12 cellular contexts compared by ENCODE assay signal in genomic region chr6:167750956-167751358, GRCh38.
DNase-seq lines count a peak whose midpoint lies in the region; ATAC-seq and TF ChIP-seq lines count a peak whose summit lies in the region.
"Had no signal": no experiment of that assay in that cellular context is flagged by ENCODE, and none has a peak within 500 bp of the region (broad histone marks: within the 10 kb centered on the region; RNA-seq: fewer than 3 reads in every experiment).

No MANE protein-coding gene starts in this region.

- peak overlapping the region; percentile 43 to 51 for H3K4ac ChIP-seq in mesenchymal stem cell (ENCODE audit: low read depth in 1 of 2, low read length in 2 of 2)

- H3K4me2 ChIP-seq in mesenchymal stem cell (ENCODE audit: low read length, poor library complexity, severe bottlenecking): no peak overlapping the region

- no peak for ATAC-seq in stimulated activated memory B cell treated with anti-CD40 and anti-IgM and Interleukin-4, amounts not matched to agents 10 μg/mL and 1 μg/mL and 100 μg/mL, for 72 hours
- ATAC-seq in HG03432 (IDR thresholded peaks at IDR 0.05; ENCODE audit: unreplicated experiment): no peak
- ATAC-seq: SK-N-SH treated with all-trans-retinoic acid at 6 μM for 48 hours had no signal

- no peak overlapping the region for H3K9ac ChIP-seq in mesenchymal stem cell (ENCODE audit: low read length)

- peaks cover 12 to 22% of the 10 kb centered on the region in 2 experiments for H3K27me3 ChIP-seq in mesenchymal stem cell (ENCODE audit: control insufficient read depth in 1 of 2, insufficient read depth in 1 of 2, low read length in 2 of 2)

- no peak overlapping the region for H3K27ac Mint-ChIP-seq in stimulated activated memory B cell treated with anti-CD40 and anti-IgM and Interleukin-4, amounts not matched to agents 10 μg/mL and 1 μg/mL and 100 μg/mL, for 72 hours
- no peak overlapping the region for H3K27ac Mint-ChIP-seq in activated CD4-positive, alpha-beta T cell treated with anti-CD3 and anti-CD28 coated beads, Interleukin-2, amount 10 ng/mL, durations not matched to agents 24 days and 14 days

- intact Hi-C loops in head of caudate nucleus (cut with DNase I): no loop called here
- intact Hi-C loops in activated CD4-positive, alpha-beta T cell treated with anti-CD3 and anti-CD28 coated beads, Interleukin-2, amount 10 ng/mL, durations not matched to agents 24 days and 14 days (cut with micrococcal nuclease): no loop called here

- H4K91ac ChIP-seq in mesenchymal stem cell (ENCODE audit: low read length): peak overlapping the region; percentile 81

- H2AFZ ChIP-seq in mesenchymal stem cell (ENCODE audit: low read depth, low read length): peak overlapping the region; percentile 27

- peak overlapping the region; percentile 62 to 71 for H3K18ac ChIP-seq in mesenchymal stem cell (ENCODE audit: low read depth in 1 of 2, low read length in 2 of 2)

- peaks cover 8% of the 10 kb centered on the region for H3K4me1 ChIP-seq in mesenchymal stem cell (ENCODE audit: control insufficient read depth, insufficient read depth, low read depth, low read length)

- H3K14ac ChIP-seq in mesenchymal stem cell (ENCODE audit: low read length in 2 of 2): peak overlapping the region in 1 of 2 experiments; percentile 71

- H3K9me3 Mint-ChIP-seq in stimulated activated memory B cell treated with anti-CD40 and anti-IgM and Interleukin-4, amounts not matched to agents 10 μg/mL and 1 μg/mL and 100 μg/mL, for 72 hours: peaks cover 5% of the 10 kb centered on the region
- H3K9me3 Mint-ChIP-seq in activated CD4-positive, alpha-beta T cell treated with anti-CD3 and anti-CD28 coated beads, Interleukin-2, amount 10 ng/mL, durations not matched to agents 24 days and 14 days: no peaks in the 10 kb centered on the region

- H3K4me1 Mint-ChIP-seq in stimulated activated memory B cell treated with anti-CD40 and anti-IgM and Interleukin-4, amounts not matched to agents 10 μg/mL and 1 μg/mL and 100 μg/mL, for 72 hours: no peaks in the 10 kb centered on the region
- no peaks in the 10 kb centered on the region for H3K4me1 Mint-ChIP-seq in activated CD4-positive, alpha-beta T cell treated with anti-CD3 and anti-CD28 coated beads, Interleukin-2, amount 10 ng/mL, durations not matched to agents 24 days and 14 days

- no peaks in the 10 kb centered on the region for H3K36me3 ChIP-seq in mesenchymal stem cell (ENCODE audit: control insufficient read depth in 1 of 2, insufficient read depth in 2 of 2, low read depth in 1 of 2, low read length in 2 of 2)

- H3K4me3 ChIP-seq in mesenchymal stem cell (ENCODE audit: insufficient read depth in 1 of 2, low read depth in 1 of 2, low read length in 2 of 2): no peak overlapping the region

- no peak overlapping the region for H2BK15ac ChIP-seq in mesenchymal stem cell (ENCODE audit: low read depth, poor library complexity, severe bottlenecking)

- DNase-seq in NCI-H2029 (lab: John Stamatoyannopoulos, UW): peak; percentile 69
- peak in 26 of 42 donors; percentile 8 to 68 (median 38) for DNase-seq in head of caudate nucleus
- DNase-seq in mesenchymal stem cell: peak; percentile 28
- DNase-seq in NCI-H1092 treated with DMSO at 0.1 percent for 48 hours (lab: John Stamatoyannopoulos, UW): no peak
- DNase-seq in activated CD4-positive, alpha-beta T cell treated with anti-CD3 and anti-CD28 coated beads, Interleukin-2, amount 10 ng/mL, durations not matched to agents 24 days and 14 days: no peak
- DNase-seq: kidney glomerular epithelial cell, NCI-H1930 had no signal

- TF ChIP-seq CTCF in 22Rv1 (IDR thresholded peaks at IDR 0.05): no peak

- peak overlapping the region; percentile 36 for H4K8ac ChIP-seq in mesenchymal stem cell (ENCODE audit: low read length)

- H2BK5ac ChIP-seq in mesenchymal stem cell (ENCODE audit: low read depth, low read length, poor library complexity, severe bottlenecking): no peak overlapping the region

- no peak overlapping the region for H3K4me3 Mint-ChIP-seq in stimulated activated memory B cell treated with anti-CD40 and anti-IgM and Interleukin-4, amounts not matched to agents 10 μg/mL and 1 μg/mL and 100 μg/mL, for 72 hours
- no peak overlapping the region for H3K4me3 Mint-ChIP-seq in activated CD4-positive, alpha-beta T cell treated with anti-CD3 and anti-CD28 coated beads, Interleukin-2, amount 10 ng/mL, durations not matched to agents 24 days and 14 days

- H3K9me3 ChIP-seq in mesenchymal stem cell (ENCODE audit: control insufficient read depth, low read length): no peaks in the 10 kb centered on the region

- H3K23ac ChIP-seq in mesenchymal stem cell (ENCODE audit: low read length in 2 of 2): no peak overlapping the region

- no peak overlapping the region for H2AK5ac ChIP-seq in mesenchymal stem cell (ENCODE audit: low read length, severe bottlenecking)

- H3K27me3 Mint-ChIP-seq in stimulated activated memory B cell treated with anti-CD40 and anti-IgM and Interleukin-4, amounts not matched to agents 10 μg/mL and 1 μg/mL and 100 μg/mL, for 72 hours: peaks cover 10% of the 10 kb centered on the region
- peaks cover 11% of the 10 kb centered on the region for H3K27me3 Mint-ChIP-seq in activated CD4-positive, alpha-beta T cell treated with anti-CD3 and anti-CD28 coated beads, Interleukin-2, amount 10 ng/mL, durations not matched to agents 24 days and 14 days

- H3K27ac ChIP-seq in 22Rv1 (peak overlapping the region; percentile 66), mesenchymal stem cell (ENCODE audit: low read length, poor library complexity, severe bottlenecking) (no peak overlapping the region)
- H3K27ac ChIP-seq: HL-60 had no signal

- no peaks in the 10 kb centered on the region for H3K36me3 Mint-ChIP-seq in stimulated activated memory B cell treated with anti-CD40 and anti-IgM and Interleukin-4, amounts not matched to agents 10 μg/mL and 1 μg/mL and 100 μg/mL, for 72 hours
- no peaks in the 10 kb centered on the region for H3K36me3 Mint-ChIP-seq in activated CD4-positive, alpha-beta T cell treated with anti-CD3 and anti-CD28 coated beads, Interleukin-2, amount 10 ng/mL, durations not matched to agents 24 days and 14 days (ENCODE audit: low read depth)

- H2BK120ac ChIP-seq in mesenchymal stem cell (ENCODE audit: low read depth, low read length): no peak overlapping the region

- 73% methylated on average over 4 of the region's 4 CpGs for WGBS in mesenchymal stem cell

- no peaks in the 10 kb centered on the region for H3K79me1 ChIP-seq in mesenchymal stem cell (replicated peaks; ENCODE audit: low read length, poor library complexity, severe bottlenecking)

- H2BK12ac ChIP-seq in mesenchymal stem cell (ENCODE audit: low read length in 2 of 2): peak overlapping the region; percentile 61 to 84

Comparison
In these comparisons a context has a peak if more than half of its experiments do, and no peak if none do; other contexts are left out.
1. DNase-seq: peak in NCI-H2029 (single experiment), head of caudate nucleus (26 of 42) and mesenchymal stem cell (single experiment); none in NCI-H1092 treated with DMSO at 0.1 percent for 48 hours (single experiment) and activated CD4-positive, alpha-beta T cell treated with anti-CD3 and anti-CD28 coated beads, Interleukin-2, amount 10 ng/mL, durations not matched to agents 24 days and 14 days (single experiment).